ENCODE assay signal across 20 cellular contexts in the genomic region with DNA sequence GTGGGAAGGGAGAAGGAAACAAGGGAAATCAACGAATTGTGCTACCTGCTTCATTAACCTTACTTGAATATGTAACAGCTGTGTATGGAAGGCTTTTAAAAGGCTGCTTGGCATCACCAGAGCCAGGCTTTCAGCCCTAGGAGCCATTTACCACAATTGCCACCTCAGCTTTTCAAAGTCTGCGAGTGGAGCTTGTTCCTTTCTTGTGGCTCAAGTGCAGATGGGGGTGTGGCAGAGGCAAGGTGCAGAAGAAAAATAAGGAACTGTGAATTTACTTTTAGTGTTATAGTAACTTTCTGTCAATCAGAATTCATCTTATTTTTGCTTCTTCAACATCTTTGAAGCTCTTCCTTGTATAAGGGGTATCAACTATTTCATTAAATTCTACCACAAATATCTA. TPM values are rescaled to one million over a fixed set of nuclear protein-coding genes. Genes with fewer than 3 reads are reported as not detected.
DNase-seq lines count a peak whose midpoint lies in the region; ATAC-seq and TF ChIP-seq lines count a peak whose summit lies in the region.
"Had no signal": no experiment of that assay in that cellular context is flagged by ENCODE, and none has a peak within 500 bp of the region (broad histone marks: within the 10 kb centered on the region; RNA-seq: fewer than 3 reads in every experiment).

No MANE protein-coding gene starts in this region.

- TF ChIP-seq CTCF in omental fat pad (IDR thresholded peaks at IDR 0.05), result no peak

- no peak overlapping the region for H3K27ac Mint-ChIP-seq in activated CD4-positive, alpha-beta T cell treated with anti-CD3 and anti-CD28 coated beads for 36 hours
- H3K27ac Mint-ChIP-seq in memory B cell, result no peak overlapping the region
- H3K27ac Mint-ChIP-seq: activated naive CD4-positive, alpha-beta T cell treated with anti-CD3 and anti-CD28 coated beads for 36 hours; mesothelial cell of epicardium; type B pancreatic cell had no signal

- peaks cover 8% of the 10 kb centered on the region for H3K4me1 Mint-ChIP-seq in activated CD4-positive, alpha-beta T cell treated with anti-CD3 and anti-CD28 coated beads for 36 hours
- no peaks in the 10 kb centered on the region for H3K4me1 Mint-ChIP-seq in memory B cell

- POLR2A ChIA-PET in activated CD4-positive, alpha-beta T cell treated with anti-CD3 and anti-CD28 coated beads for 36 hours (lab: Charles Lee), result no interaction called here

- CTCF ChIA-PET in activated CD4-positive, alpha-beta T cell treated with anti-CD3 and anti-CD28 coated beads for 36 hours (lab: Charles Lee), result interaction anchor here (0.7 to 1.3 kb wide), 2 partner anchors 64 to 66 kb away, joined by 3 read pairs; no protein-coding TSS in a partner anchor

- no peaks in the 10 kb centered on the region for H3K36me3 Mint-ChIP-seq in activated CD4-positive, alpha-beta T cell treated with anti-CD3 and anti-CD28 coated beads for 36 hours (ENCODE audit: low read depth)
- no peaks in the 10 kb centered on the region for H3K36me3 Mint-ChIP-seq in memory B cell
- H3K36me3 Mint-ChIP-seq: mesothelial cell of epicardium, type B pancreatic cell had no signal

- DNase-seq in activated CD4-positive, alpha-beta T cell treated with anti-CD3 and anti-CD28 coated beads for 36 hours, result peak; percentile 9
- no peak for DNase-seq in activated CD4-positive, alpha-beta T cell treated with anti-CD3 and anti-CD28 coated beads for 48 hours
- DNase-seq in KBM-7 (peak; percentile 64), T follicular helper cell (ENCODE audit: low read depth) (peak; percentile 18), memory B cell (ENCODE audit: low spot score in 2 of 2) (no peak), omental fat pad (ENCODE audit: low spot score) (no peak)
- DNase-seq: activated naive CD4-positive, alpha-beta T cell treated with anti-CD3 and anti-CD28 coated beads for 36 hours; NCI-H524 treated with DMSO at 0.1 percent for 48 hours; retina; stimulated activated CD4-positive, alpha-beta T cell treated with anti-CD3 and anti-CD28 coated beads, Interleukin-15, amount 100 ng/mL, for 24 hours; stimulated activated naive CD8-positive, alpha-beta T cell treated with anti-CD3 and anti-CD28 coated beads, Interleukin-15, Interleukin-2, amounts not matched to agents 100 U/mL and 50 U/mL, for 24 hours had no signal

- intact Hi-C loops in activated CD4-positive, alpha-beta T cell treated with anti-CD3 and anti-CD28 coated beads for 36 hours (cut with DNase I, micrococcal nuclease), result no loop called here

- ATAC-seq in activated CD4-positive, alpha-beta T cell treated with anti-CD3 and anti-CD28 coated beads for 36 hours, result no peak
- peak; percentile 26 for ATAC-seq in memory B cell (ENCODE audit: low read depth)
- ATAC-seq in HG02642 (IDR thresholded peaks at IDR 0.05; ENCODE audit: poor library complexity, unreplicated experiment), result no peak
- ATAC-seq in GM19397 (IDR thresholded peaks at IDR 0.05; ENCODE audit: unreplicated experiment), result no peak
- ATAC-seq in omental fat pad (ENCODE audit: low FRiP score), result no peak
- ATAC-seq: SK-N-SH treated with all-trans-retinoic acid at 6 μM for 48 hours; stimulated activated naive CD8-positive, alpha-beta T cell treated with anti-CD3 and anti-CD28 coated beads, Interleukin-15, Interleukin-2, amounts not matched to agents 100 U/mL and 50 U/mL, for 24 hours had no signal

- no peak overlapping the region for H3K4me3 Mint-ChIP-seq in activated CD4-positive, alpha-beta T cell treated with anti-CD3 and anti-CD28 coated beads for 36 hours
- H3K4me3 Mint-ChIP-seq in memory B cell, result no peak overlapping the region
- H3K4me3 Mint-ChIP-seq: activated naive CD4-positive, alpha-beta T cell treated with anti-CD3 and anti-CD28 coated beads for 36 hours; mesothelial cell of epicardium; type B pancreatic cell had no signal

- in situ Hi-C loops in KBM-7 (cut with MboI; ENCODE audit: low pct_unique_long_range_greater_than_20kb, low sequenced_read_pairs), result no loop called here

- peaks cover 6% of the 10 kb centered on the region for H3K27me3 Mint-ChIP-seq in activated CD4-positive, alpha-beta T cell treated with anti-CD3 and anti-CD28 coated beads for 36 hours
- peaks cover 10% of the 10 kb centered on the region for H3K27me3 Mint-ChIP-seq in memory B cell

- no peaks in the 10 kb centered on the region for H3K9me3 Mint-ChIP-seq in activated CD4-positive, alpha-beta T cell treated with anti-CD3 and anti-CD28 coated beads for 36 hours (ENCODE audit: low read depth)
- no peaks in the 10 kb centered on the region for H3K9me3 Mint-ChIP-seq in memory B cell
- H3K9me3 Mint-ChIP-seq: activated naive CD4-positive, alpha-beta T cell treated with anti-CD3 and anti-CD28 coated beads for 36 hours; mesothelial cell of epicardium; type B pancreatic cell had no signal

RNA-seq across cellular contexts. Expression of gene CLCA2, which starts 17.6 kb away (rescaled TPM):
- total RNA-seq in activated CD4-positive, alpha-beta T cell treated with anti-CD3 and anti-CD28 coated beads for 36 hours, result not detected
- 1 to 10 TPM in 2 of 4 donors, under 1 TPM in 1, not detected in 1; 0.94 to 1.1 (median 1.0) TPM for total RNA-seq in omental fat pad
- total RNA-seq: activated naive CD4-positive, alpha-beta T cell treated with anti-CD3 and anti-CD28 coated beads for 36 hours; ascending aorta; Daoy had no signal

RNA-seq across cellular contexts. Expression of gene CLCA1, which starts 27.1 kb away (rescaled TPM):
- total RNA-seq in activated CD4-positive, alpha-beta T cell treated with anti-CD3 and anti-CD28 coated beads for 36 hours, result not detected
- not detected for total RNA-seq in omental fat pad
- total RNA-seq: activated naive CD4-positive, alpha-beta T cell treated with anti-CD3 and anti-CD28 coated beads for 36 hours; ascending aorta; Daoy; fibroblast of villous mesenchyme; MCF 10A; mesothelial cell of epicardium had no signal

RNA-seq across cellular contexts. Expression of gene ODF2L, which starts 45.5 kb away (rescaled TPM):
- 10 to 100 TPM; 18.8 to 27.3 TPM for total RNA-seq in activated CD4-positive, alpha-beta T cell treated with anti-CD3 and anti-CD28 coated beads for 36 hours
- 10 to 100 TPM; 32.9 to 67.9 (median 36.6) TPM for total RNA-seq in omental fat pad

Comparison
In these comparisons a context has a peak if more than half of its experiments do, and no peak if none do; other contexts are left out.
1. DNase-seq: peak in activated CD4-positive, alpha-beta T cell treated with anti-CD3 and anti-CD28 coated beads for 36 hours (single experiment), KBM-7 (single experiment) and T follicular helper cell (single experiment); none in activated CD4-positive, alpha-beta T cell treated with anti-CD3 and anti-CD28 coated beads for 48 hours (single experiment), memory B cell (0 of 2) and omental fat pad (single experiment).